ENCODE assay signal across 15 cellular contexts in the genomic region with DNA sequence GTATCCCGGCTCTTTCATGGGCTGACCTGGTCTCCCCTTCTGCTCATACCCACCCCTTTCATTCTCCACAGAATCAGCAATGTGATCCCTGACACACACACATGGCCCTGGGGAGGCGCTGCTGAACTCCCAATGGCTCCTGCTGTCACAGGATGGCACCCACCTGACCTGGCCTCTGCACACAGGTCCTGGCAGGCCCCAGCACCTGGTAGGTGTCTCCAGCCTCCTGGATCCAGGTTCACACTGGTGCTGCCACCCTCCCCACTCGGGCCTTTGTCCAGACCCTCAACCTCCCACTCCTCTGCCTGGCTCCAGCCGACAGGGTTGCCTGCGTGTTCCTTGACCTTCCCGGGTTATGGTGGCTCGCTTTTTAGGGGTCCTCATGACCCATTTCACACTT. TPM values are rescaled to one million over a fixed set of nuclear protein-coding genes. Genes with fewer than 3 reads are reported as not detected.
DNase-seq lines count a peak whose midpoint lies in the region; ATAC-seq, FAIRE-seq and TF ChIP-seq lines count a peak whose summit lies in the region.
"Had no signal": no experiment of that assay in that cellular context is flagged by ENCODE, and none has a peak within 500 bp of the region (broad histone marks: within the 10 kb centered on the region; RNA-seq: fewer than 3 reads in every experiment).

No MANE protein-coding gene starts in this region.

- peak overlapping the region; percentile 50 for H2BK120ac ChIP-seq in neuronal stem cell (ENCODE audit: low read depth, low read length)

- H3K79me2 ChIP-seq in Loucy (ENCODE audit: insufficient read depth, low read length) = no peaks in the 10 kb centered on the region

- H2AFZ ChIP-seq in Loucy (ENCODE audit: low read length) (no peak overlapping the region), neuronal stem cell (ENCODE audit: low read length) (no peak overlapping the region)

- H3K36me3 Mint-ChIP-seq in activated CD4-positive, alpha-beta T cell treated with anti-CD3 and anti-CD28 coated beads, Interleukin-2, amount 10 ng/mL, durations not matched to agents 7 days and 5 days (ENCODE audit: low read depth) = no peaks in the 10 kb centered on the region
- no peaks in the 10 kb centered on the region for H3K36me3 Mint-ChIP-seq in activated T-helper 17 cell treated with anti-CD3 and anti-CD28 coated beads, Interleukin-2, amount 50 U/mL, for 72 hours (ENCODE audit: low read depth)

- H3K4me2 ChIP-seq in Loucy (ENCODE audit: low read depth, low read length, poor library complexity, severe bottlenecking) (peak overlapping the region; percentile 39), neuronal stem cell (ENCODE audit: insufficient read depth, low read length, poor library complexity, severe bottlenecking) (no peak overlapping the region)

- no peak overlapping the region for H3K9ac ChIP-seq in Loucy (ENCODE audit: low read depth, low read length, poor library complexity, severe bottlenecking)
- H3K9ac ChIP-seq in neuronal stem cell (ENCODE audit: low read depth, low read length, poor library complexity) = no peak overlapping the region

- FAIRE-seq in RCC 7860 (lab: Jason Lieb, UNC) = no peak
- FAIRE-seq: GM12892 had no signal

- TF ChIP-seq CTCF in Loucy (conservative IDR thresholded peaks at IDR 0.05; ENCODE audit: low read length) = no peak

- no peak overlapping the region for H2AK5ac ChIP-seq in neuronal stem cell (ENCODE audit: low read depth, low read length)

- H3K4me3 ChIP-seq in Loucy (ENCODE audit: low read length, poor library complexity, severe bottlenecking) (no peak overlapping the region), neuronal stem cell (ENCODE audit: low read length in 2 of 2) (no peak overlapping the region)

- H3K79me1 ChIP-seq in neuronal stem cell (ENCODE audit: low read depth, low read length) = no peaks in the 10 kb centered on the region

- no peak overlapping the region for H4K91ac ChIP-seq in neuronal stem cell (ENCODE audit: low read depth, low read length, poor library complexity)

- H3K27ac ChIP-seq in neuronal stem cell (replicated peaks; ENCODE audit: low read length) = no peak overlapping the region

- no peak overlapping the region for H2BK15ac ChIP-seq in neuronal stem cell (ENCODE audit: low read length)

- CTCF ChIA-PET in activated CD4-positive, alpha-beta T cell treated with anti-CD3 and anti-CD28 coated beads, Interleukin-2, amount 10 ng/mL, durations not matched to agents 7 days and 5 days (lab: Charles Lee) = no interaction called here

- no peaks in the 10 kb centered on the region for H3F3A ChIP-seq in Loucy (ENCODE audit: low read depth)

- H3K27me3 ChIP-seq in Loucy (ENCODE audit: insufficient read depth, low read length, poor library complexity, severe bottlenecking) (no peaks in the 10 kb centered on the region), neuronal stem cell (ENCODE audit: control insufficient read depth in 3 of 3, insufficient read depth in 3 of 3, low read depth in 1 of 3, low read length in 3 of 3) (peaks cover 0 to 11% (median 0%) of the 10 kb centered on the region in 3 experiments)

- no peaks in the 10 kb centered on the region for H3K9me3 Mint-ChIP-seq in activated CD4-positive, alpha-beta T cell treated with anti-CD3 and anti-CD28 coated beads, Interleukin-2, amount 10 ng/mL, durations not matched to agents 7 days and 5 days
- H3K9me3 Mint-ChIP-seq in activated T-helper 17 cell treated with anti-CD3 and anti-CD28 coated beads, Interleukin-2, amount 50 U/mL, for 72 hours = no peaks in the 10 kb centered on the region

- no peak for ATAC-seq in activated T-helper 17 cell treated with anti-CD3 and anti-CD28 coated beads, Interleukin-2, amount 50 U/mL, for 72 hours (replicated peaks)
- ATAC-seq in SK-N-SH treated with all-trans-retinoic acid at 6 μM for 48 hours = no peak

- H3K4me1 ChIP-seq in Loucy (ENCODE audit: insufficient read depth, low read length, poor library complexity, severe bottlenecking) (peaks cover 24% of the 10 kb centered on the region), neuronal stem cell (ENCODE audit: control insufficient read depth in 2 of 2, insufficient read depth in 1 of 2, low read depth in 1 of 2, low read length in 2 of 2) (peaks cover 0 to 9% of the 10 kb centered on the region in 2 donors)

- H3K4ac ChIP-seq in neuronal stem cell (ENCODE audit: low read length) = no peak overlapping the region

- no peaks in the 10 kb centered on the region for H3K9me2 ChIP-seq in Loucy (replicated peaks; ENCODE audit: low read depth, low read length)

- H4K8ac ChIP-seq in neuronal stem cell (ENCODE audit: low read depth, low read length) = no peak overlapping the region

- H3K27me3 Mint-ChIP-seq in activated CD4-positive, alpha-beta T cell treated with anti-CD3 and anti-CD28 coated beads, Interleukin-2, amount 10 ng/mL, durations not matched to agents 7 days and 5 days = no peaks in the 10 kb centered on the region
- H3K27me3 Mint-ChIP-seq in activated T-helper 17 cell treated with anti-CD3 and anti-CD28 coated beads, Interleukin-2, amount 50 U/mL, for 72 hours = peaks cover 11% of the 10 kb centered on the region

- WGBS in neuronal stem cell (ENCODE audit: extremely low coverage in 2 of 2, insufficient read length in 2 of 2, insufficient replicate concordance in 1 of 2), 2 donors = no CpG with 5 or more reads among the region's 7 CpGs

- H3K9me3 ChIP-seq in Loucy (ENCODE audit: insufficient read depth, low read depth, low read length) = no peaks in the 10 kb centered on the region
- no peaks in the 10 kb centered on the region for H3K9me3 ChIP-seq in neuronal stem cell (replicated peaks in 1 of 2; ENCODE audit: control insufficient read depth in 2 of 2, insufficient read depth in 1 of 2, low read depth in 1 of 2, low read length in 2 of 2)

- H3K4me3 Mint-ChIP-seq in activated CD4-positive, alpha-beta T cell treated with anti-CD3 and anti-CD28 coated beads, Interleukin-2, amount 10 ng/mL, durations not matched to agents 7 days and 5 days = no peak overlapping the region
- peak overlapping the region; percentile 4 for H3K4me3 Mint-ChIP-seq in activated T-helper 17 cell treated with anti-CD3 and anti-CD28 coated beads, Interleukin-2, amount 50 U/mL, for 72 hours

- no peak for DNase-seq in activated CD4-positive, alpha-beta T cell treated with anti-CD3 and anti-CD28 coated beads, Interleukin-2, amount 10 ng/mL, durations not matched to agents 7 days and 5 days
- DNase-seq in activated CD4-positive, alpha-beta T cell treated with anti-CD3 and anti-CD28 coated beads for 4 hours = no peak
- no peak for DNase-seq in neuronal stem cell (ENCODE audit: low spot score)
- DNase-seq in RCC 7860 (ENCODE audit: low spot score) = no peak
- DNase-seq: COR-L47, GOT3, KBM-7, NCI-H1417 treated with DMSO at 0.1 percent for 48 hours, NCI-H2171 treated with DMSO at 0.1 percent for 48 hours, NCI-H82 had no signal

- peak overlapping the region; percentile 63 for H3K14ac ChIP-seq in neuronal stem cell (ENCODE audit: low read length)

- no peaks in the 10 kb centered on the region for H4K20me1 ChIP-seq in Loucy (ENCODE audit: insufficient read depth, low read length, poor library complexity, severe bottlenecking)

- H3K36me3 ChIP-seq in Loucy (ENCODE audit: insufficient read depth, low read length) (no peaks in the 10 kb centered on the region), neuronal stem cell (replicated peaks in 1 of 2; ENCODE audit: control insufficient read depth in 2 of 2, insufficient read depth in 2 of 2, low read length in 2 of 2) (no peaks in the 10 kb centered on the region)

- peak overlapping the region; percentile 21 for H3K18ac ChIP-seq in neuronal stem cell (ENCODE audit: low read length)

- H3K27ac Mint-ChIP-seq in activated CD4-positive, alpha-beta T cell treated with anti-CD3 and anti-CD28 coated beads, Interleukin-2, amount 10 ng/mL, durations not matched to agents 7 days and 5 days = peak overlapping the region; percentile 80
- peak overlapping the region; percentile 75 for H3K27ac Mint-ChIP-seq in activated T-helper 17 cell treated with anti-CD3 and anti-CD28 coated beads, Interleukin-2, amount 50 U/mL, for 72 hours

- H3K4me1 Mint-ChIP-seq in activated CD4-positive, alpha-beta T cell treated with anti-CD3 and anti-CD28 coated beads, Interleukin-2, amount 10 ng/mL, durations not matched to agents 7 days and 5 days = peaks cover 42% of the 10 kb centered on the region
- H3K4me1 Mint-ChIP-seq in activated T-helper 17 cell treated with anti-CD3 and anti-CD28 coated beads, Interleukin-2, amount 50 U/mL, for 72 hours = peaks cover 5% of the 10 kb centered on the region

- no peak overlapping the region for H2BK5ac ChIP-seq in neuronal stem cell (ENCODE audit: low read length)

- no peak overlapping the region for H2BK12ac ChIP-seq in neuronal stem cell (ENCODE audit: low read length)

- no peak overlapping the region for H3K23ac ChIP-seq in neuronal stem cell (ENCODE audit: low read depth, low read length, poor library complexity)

- POLR2A ChIA-PET in activated CD4-positive, alpha-beta T cell treated with anti-CD3 and anti-CD28 coated beads, Interleukin-2, amount 10 ng/mL, durations not matched to agents 7 days and 5 days (lab: Charles Lee) = no interaction called here

RNA-seq across cellular contexts. Expression of gene CD300C, which starts 1.3 kb away (rescaled TPM):
- under 1 TPM; 0.52 to 0.57 TPM for total RNA-seq in activated CD4-positive, alpha-beta T cell treated with anti-CD3 and anti-CD28 coated beads, Interleukin-2, amount 10 ng/mL, durations not matched to agents 7 days and 5 days
- total RNA-seq in activated T-helper 17 cell treated with anti-CD3 and anti-CD28 coated beads, Interleukin-2, amount 50 U/mL, for 72 hours = under 1 TPM in 1 of 2 donors, not detected in 1; 0.28 TPM
- polyA plus RNA-seq in neuronal stem cell (2013, experiment 1 of 2) = 0.03 TPM
- 0.04 TPM for polyA plus RNA-seq in neuronal stem cell (2013, experiment 2 of 2)
- total RNA-seq: A673 had no signal

RNA-seq across cellular contexts. Expression of gene CD300LB, which starts 16.0 kb away (rescaled TPM):
- total RNA-seq in activated CD4-positive, alpha-beta T cell treated with anti-CD3 and anti-CD28 coated beads, Interleukin-2, amount 10 ng/mL, durations not matched to agents 7 days and 5 days = not detected
- total RNA-seq in activated T-helper 17 cell treated with anti-CD3 and anti-CD28 coated beads, Interleukin-2, amount 50 U/mL, for 72 hours = not detected
- not detected for polyA plus RNA-seq in neuronal stem cell (2013, experiment 1 of 2)
- not detected for polyA plus RNA-seq in neuronal stem cell (2013, experiment 2 of 2)
- total RNA-seq: A673 had no signal

RNA-seq across cellular contexts. Expression of gene CD300H, which starts 20.0 kb away (rescaled TPM):
- not detected for total RNA-seq in activated CD4-positive, alpha-beta T cell treated with anti-CD3 and anti-CD28 coated beads, Interleukin-2, amount 10 ng/mL, durations not matched to agents 7 days and 5 days
- not detected for total RNA-seq in activated T-helper 17 cell treated with anti-CD3 and anti-CD28 coated beads, Interleukin-2, amount 50 U/mL, for 72 hours
- polyA plus RNA-seq in neuronal stem cell (2013, experiment 1 of 2) = not detected
- not detected for polyA plus RNA-seq in neuronal stem cell (2013, experiment 2 of 2)
- total RNA-seq: A673 had no signal

RNA-seq across cellular contexts. Expression of gene CD300LD, which starts 44.8 kb away (rescaled TPM):
- under 1 TPM in 1 of 2 experiments, not detected in 1; 0.15 TPM for total RNA-seq in activated CD4-positive, alpha-beta T cell treated with anti-CD3 and anti-CD28 coated beads, Interleukin-2, amount 10 ng/mL, durations not matched to agents 7 days and 5 days
- total RNA-seq in activated T-helper 17 cell treated with anti-CD3 and anti-CD28 coated beads, Interleukin-2, amount 50 U/mL, for 72 hours = not detected
- polyA plus RNA-seq in neuronal stem cell (2013, experiment 1 of 2) = not detected
- not detected for polyA plus RNA-seq in neuronal stem cell (2013, experiment 2 of 2)
- total RNA-seq: A673 had no signal
